In the genomic region with DNA sequence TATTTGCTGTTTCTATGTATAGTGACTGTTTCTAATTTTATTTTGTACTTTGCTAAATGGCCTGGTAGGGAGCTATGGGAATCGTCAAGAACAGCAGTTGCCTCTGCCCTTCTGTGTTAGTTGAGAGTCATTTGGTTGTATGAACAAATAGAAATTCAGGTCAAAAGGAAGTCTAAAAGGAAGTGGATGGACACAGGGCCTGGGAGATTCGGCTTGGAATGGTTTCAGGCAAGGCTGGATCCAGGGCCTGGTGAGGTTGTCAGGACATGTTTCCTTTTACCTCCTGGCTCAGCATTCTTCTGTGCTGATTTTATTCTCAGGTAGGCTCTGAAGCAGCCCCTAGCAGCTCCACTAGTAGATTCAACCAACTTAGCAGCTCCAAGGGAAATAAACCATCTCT, we compare ENCODE assay signal across 30 cellular contexts.
A peak's percentile ranks its signal among the peaks of the same experiment; 100 is the strongest.
DNase-seq lines count a peak whose midpoint lies in the region; ATAC-seq, FAIRE-seq and TF ChIP-seq lines count a peak whose summit lies in the region.
"Had no signal": no experiment of that assay in that cellular context is flagged by ENCODE, and none has a peak within 500 bp of the region (broad histone marks: within the 10 kb centered on the region; RNA-seq: fewer than 3 reads in every experiment).

No MANE protein-coding gene starts in this region.

- peaks cover 10% of the 10 kb centered on the region for H3K27me3 Mint-ChIP-seq in GM23338 (ENCODE audit: insufficient read depth, low read depth, poor library complexity)
- H3K27me3 Mint-ChIP-seq in astrocyte (ENCODE audit: low read depth, unreplicated experiment) = no peaks in the 10 kb centered on the region
- H3K27me3 Mint-ChIP-seq: activated CD8-positive, alpha-beta memory T cell treated with anti-CD3 and anti-CD28 coated beads, Interleukin-2, amount 10 ng/mL, durations not matched to agents 7 days and 5 days; activated naive CD8-positive, alpha-beta T cell treated with anti-CD3 and anti-CD28 coated beads, Interleukin-2, amount 10 ng/mL, durations not matched to agents 7 days and 5 days; stimulated activated naive CD8-positive, alpha-beta T cell treated with anti-CD3 and anti-CD28 coated beads, Interleukin-15, amount 100 ng/mL, for 72 hours had no signal

- peaks cover 7% of the 10 kb centered on the region for H4K20me1 ChIP-seq in GM23338 (replicated peaks; ENCODE audit: insufficient read depth)
- no peaks in the 10 kb centered on the region for H4K20me1 ChIP-seq in astrocyte (ENCODE audit: insufficient read depth, low read length)
- no peaks in the 10 kb centered on the region for H4K20me1 ChIP-seq in keratinocyte (ENCODE audit: control insufficient read depth, extremely low read depth, insufficient read depth, low read length)

- peak overlapping the region; percentile 91 for H3K27ac ChIP-seq in GM23338 (ENCODE audit: low read depth)
- peak overlapping the region; percentile 28 for H3K27ac ChIP-seq in astrocyte (ENCODE audit: low read depth, low read length)
- H3K27ac ChIP-seq in keratinocyte (ENCODE audit: control insufficient read depth, insufficient read depth, low read length) = no peak overlapping the region
- peak overlapping the region in 3 of 8 donors; percentile 19 to 40 (median 33) for H3K27ac ChIP-seq in spleen
- H3K27ac ChIP-seq: ascending aorta, heart right ventricle, neural progenitor cell, SJSA1, tibial artery had no signal

- H3K27me3 ChIP-seq in GM23338 (ENCODE audit: insufficient read depth) (no peaks in the 10 kb centered on the region), astrocyte (ENCODE audit: insufficient read depth, low read length) (no peaks in the 10 kb centered on the region), keratinocyte (ENCODE audit: control insufficient read depth, extremely low read depth, insufficient read depth, low read length) (no peaks in the 10 kb centered on the region), spleen (replicated peaks in 1 of 7) (no peaks in the 10 kb centered on the region)
- H3K27me3 ChIP-seq: ascending aorta, esophagus squamous epithelium, heart right ventricle, neural progenitor cell, SJSA1, tibial artery had no signal

- H3K9me3 Mint-ChIP-seq in GM23338 (no peaks in the 10 kb centered on the region), astrocyte (ENCODE audit: unreplicated experiment) (peaks cover 4% of the 10 kb centered on the region)
- H3K9me3 Mint-ChIP-seq: activated naive CD8-positive, alpha-beta T cell treated with anti-CD3 and anti-CD28 coated beads, Interleukin-2, amount 10 ng/mL, durations not matched to agents 7 days and 5 days; activated T-cell treated with anti-CD3 and anti-CD28 coated beads, Interleukin-2, amount 50 U/mL, for 4 hours; neural progenitor cell; stimulated activated naive CD8-positive, alpha-beta T cell treated with anti-CD3 and anti-CD28 coated beads, Interleukin-15, amount 100 ng/mL, for 72 hours had no signal

- intact Hi-C loops in spleen (cut with DNase I; ENCODE audit: low total_unique reads) = no loop called here

- H3K36me3 Mint-ChIP-seq in GM23338 (ENCODE audit: low read depth) (peaks cover 9% of the 10 kb centered on the region; the same call in 2 of the 3 replicates), astrocyte (ENCODE audit: low read depth, unreplicated experiment) (peaks cover 5% of the 10 kb centered on the region)
- H3K36me3 Mint-ChIP-seq: activated CD8-positive, alpha-beta memory T cell treated with anti-CD3 and anti-CD28 coated beads, Interleukin-2, amount 10 ng/mL, durations not matched to agents 7 days and 5 days had no signal

- H3K4me3 Mint-ChIP-seq in GM23338 (no peak overlapping the region), astrocyte (ENCODE audit: unreplicated experiment) (no peak overlapping the region)
- H3K4me3 Mint-ChIP-seq: activated CD8-positive, alpha-beta memory T cell treated with anti-CD3 and anti-CD28 coated beads, Interleukin-2, amount 10 ng/mL, durations not matched to agents 7 days and 5 days; activated naive CD8-positive, alpha-beta T cell treated with anti-CD3 and anti-CD28 coated beads, Interleukin-2, amount 10 ng/mL, durations not matched to agents 7 days and 5 days; activated T-cell treated with anti-CD3 and anti-CD28 coated beads, Interleukin-2, amount 50 U/mL, for 4 hours; neural progenitor cell; stimulated activated naive CD8-positive, alpha-beta T cell treated with anti-CD3 and anti-CD28 coated beads, Interleukin-15, amount 100 ng/mL, for 72 hours had no signal

- FAIRE-seq in astrocyte (lab: Jason Lieb, UNC) (no peak), keratinocyte (lab: Jason Lieb, UNC) (peak; percentile 51)
- FAIRE-seq: G401.6 had no signal

- H3K9me2 ChIP-seq in GM23338 (ENCODE audit: insufficient read depth) = no peaks in the 10 kb centered on the region

- H3K4me1 Mint-ChIP-seq in GM23338 (peaks cover 25% of the 10 kb centered on the region), astrocyte (ENCODE audit: low read depth, unreplicated experiment) (peaks cover 11% of the 10 kb centered on the region)
- H3K4me1 Mint-ChIP-seq: activated CD8-positive, alpha-beta memory T cell treated with anti-CD3 and anti-CD28 coated beads, Interleukin-2, amount 10 ng/mL, durations not matched to agents 7 days and 5 days; activated naive CD8-positive, alpha-beta T cell treated with anti-CD3 and anti-CD28 coated beads, Interleukin-2, amount 10 ng/mL, durations not matched to agents 7 days and 5 days; stimulated activated naive CD8-positive, alpha-beta T cell treated with anti-CD3 and anti-CD28 coated beads, Interleukin-15, amount 100 ng/mL, for 72 hours had no signal

- H2AFZ ChIP-seq in GM23338 (no peak overlapping the region), astrocyte (ENCODE audit: low read depth, low read length) (no peak overlapping the region), keratinocyte (ENCODE audit: control insufficient read depth, low read length) (no peak overlapping the region)
- H2AFZ ChIP-seq: neural progenitor cell had no signal

- TF ChIP-seq CTCF in GM23338 (conservative IDR thresholded peaks at IDR 0.05; ENCODE audit: low read depth in 2 of 2) = no peak
- no peak for TF ChIP-seq CTCF in astrocyte (IDR thresholded peaks at IDR 0.05; ENCODE audit: insufficient read depth, low read depth, low read length)
- no peak for TF ChIP-seq CTCF in keratinocyte (optimal IDR thresholded peaks at IDR 0.05 in 1 of 3, IDR thresholded peaks at IDR 0.05 in 1 of 3, conservative IDR thresholded peaks at IDR 0.05 in 1 of 3; ENCODE audit: extremely low read depth in 1 of 3, insufficient read depth in 2 of 3, low read length in 3 of 3)
- TF ChIP-seq CTCF in spleen (IDR thresholded peaks at IDR 0.05 in 8 of 11, conservative IDR thresholded peaks at IDR 0.05 in 3 of 11) = no peak

- ATAC-seq in GM23338 = no peak
- no peak for ATAC-seq in HG03159 (IDR thresholded peaks at IDR 0.05; ENCODE audit: unreplicated experiment)
- ATAC-seq in HG02884 (IDR thresholded peaks at IDR 0.05; ENCODE audit: unreplicated experiment) = no peak
- no peak for ATAC-seq in HG03521 (IDR thresholded peaks at IDR 0.05; ENCODE audit: unreplicated experiment)
- no peak for ATAC-seq in HG03378 (IDR thresholded peaks at IDR 0.05; ENCODE audit: unreplicated experiment)
- ATAC-seq: activated CD8-positive, alpha-beta memory T cell treated with anti-CD3 and anti-CD28 coated beads, Interleukin-2, amount 10 ng/mL, durations not matched to agents 7 days and 5 days; activated T-cell treated with anti-CD3 and anti-CD28 coated beads, Interleukin-2, amount 50 U/mL, for 4 hours; heart right ventricle; right cardiac atrium; stimulated activated naive CD8-positive, alpha-beta T cell treated with anti-CD3 and anti-CD28 coated beads, Interleukin-15, amount 100 ng/mL, for 72 hours had no signal

- H3K4me1 ChIP-seq in GM23338 (ENCODE audit: insufficient read depth) (peaks cover 11% of the 10 kb centered on the region), astrocyte (ENCODE audit: insufficient read depth, low read length) (peaks cover 33% of the 10 kb centered on the region), keratinocyte (ENCODE audit: control insufficient read depth, extremely low read depth, insufficient read depth, low read length) (peaks cover 4% of the 10 kb centered on the region), spleen (peaks cover 0 to 70% (median 31%) of the 10 kb centered on the region in 6 donors)
- H3K4me1 ChIP-seq: ascending aorta had no signal

- H3K4me3 ChIP-seq in GM23338 (no peak overlapping the region), astrocyte (ENCODE audit: insufficient read depth, low read depth, low read length) (no peak overlapping the region), keratinocyte (ENCODE audit: control insufficient read depth in 2 of 3, extremely low read depth in 1 of 3, insufficient read depth in 2 of 3, low read depth in 1 of 3, low read length in 3 of 3) (no peak overlapping the region), spleen (no peak overlapping the region)
- H3K4me3 ChIP-seq: ascending aorta, esophagus squamous epithelium, heart right ventricle, neural progenitor cell, SJSA1, tibial artery had no signal

- TF ChIP-seq POLR2A in spleen (IDR thresholded peaks at IDR 0.05) = no peak

- H3K9me3 ChIP-seq in astrocyte (ENCODE audit: insufficient read depth, low read depth, low read length) (no peaks in the 10 kb centered on the region), keratinocyte (ENCODE audit: control insufficient read depth, low read depth, low read length) (no peaks in the 10 kb centered on the region), spleen (no peaks in the 10 kb centered on the region)
- H3K9me3 ChIP-seq: ascending aorta, esophagus squamous epithelium, SJSA1, tibial artery had no signal

- WGBS in spleen, 5 donors = 52 to 67% (median 56%) methylated on average over 2 of the region's 2 CpGs

- no peaks in the 10 kb centered on the region for H3K36me3 ChIP-seq in GM23338 (ENCODE audit: insufficient read depth)
- H3K36me3 ChIP-seq in astrocyte (ENCODE audit: insufficient read depth, low read length) = no peaks in the 10 kb centered on the region
- peaks cover 2% of the 10 kb centered on the region in 2 experiments for H3K36me3 ChIP-seq in keratinocyte (ENCODE audit: control insufficient read depth in 2 of 2, extremely low read depth in 1 of 2, insufficient read depth in 2 of 2, low read length in 2 of 2)
- peaks cover 0 to 20% (median 10%) of the 10 kb centered on the region in 6 donors for H3K36me3 ChIP-seq in spleen
- H3K36me3 ChIP-seq: neural progenitor cell had no signal

- H3K27ac Mint-ChIP-seq in GM23338 (no peak overlapping the region), astrocyte (ENCODE audit: unreplicated experiment) (no peak overlapping the region)
- H3K27ac Mint-ChIP-seq: activated CD8-positive, alpha-beta memory T cell treated with anti-CD3 and anti-CD28 coated beads, Interleukin-2, amount 10 ng/mL, durations not matched to agents 7 days and 5 days; activated naive CD8-positive, alpha-beta T cell treated with anti-CD3 and anti-CD28 coated beads, Interleukin-2, amount 10 ng/mL, durations not matched to agents 7 days and 5 days; stimulated activated naive CD8-positive, alpha-beta T cell treated with anti-CD3 and anti-CD28 coated beads, Interleukin-15, amount 100 ng/mL, for 72 hours had no signal

- no peaks in the 10 kb centered on the region for H3K9me1 ChIP-seq in keratinocyte (ENCODE audit: control insufficient read depth, extremely low read depth, insufficient read depth, low read length)

- H3K9ac ChIP-seq in astrocyte (ENCODE audit: low read length) (no peak overlapping the region), keratinocyte (ENCODE audit: control insufficient read depth, extremely low read depth, insufficient read depth, low read length) (no peak overlapping the region)
- H3K9ac ChIP-seq: neural progenitor cell had no signal

- dilution Hi-C loops in keratinocyte (cut with MboI; ENCODE audit: extremely low pct_ligation_motif_present, low sequenced_read_pairs) = no loop called here

- peaks cover 13% of the 10 kb centered on the region; the same call in 1 of the 2 replicates for H3F3A ChIP-seq in GM23338 (replicated peaks; ENCODE audit: low read depth)

- H3K4me2 ChIP-seq in GM23338 (no peak overlapping the region), astrocyte (ENCODE audit: low read length) (no peak overlapping the region), keratinocyte (ENCODE audit: control insufficient read depth, extremely low read depth, insufficient read depth, low read depth, low read length) (no peak overlapping the region)
- H3K4me2 ChIP-seq: neural progenitor cell had no signal

- DNase-seq in GM23338 (ENCODE audit: low spot score) = no peak
- no peak for DNase-seq in astrocyte (ENCODE audit: low read depth)
- DNase-seq in keratinocyte (ENCODE audit: low read depth, low spot score) = no peak
- DNase-seq in spleen = peak; percentile 19
- DNase-seq: ACHN; activated CD4-positive, CD25-positive, alpha-beta regulatory T cell; activated CD8-positive, alpha-beta memory T cell treated with anti-CD3 and anti-CD28 coated beads, Interleukin-2, amount 10 ng/mL, durations not matched to agents 7 days and 5 days; activated gamma-delta T cell treated with Interleukin-2 at 50 U/mL for 16 hours; activated naive CD8-positive, alpha-beta T cell treated with anti-CD3 and anti-CD28 coated beads, Interleukin-2, amount 10 ng/mL, durations not matched to agents 7 days and 5 days; activated T-cell treated with anti-CD3 and anti-CD28 coated beads, Interleukin-2, amount 50 U/mL, for 4 hours; cortex of kidney; esophagus squamous epithelium; foreskin melanocyte; HCEC 1CT; heart right ventricle; left colon; NCI-H146; NCI-H774; right cardiac atrium; stimulated activated CD4-positive, alpha-beta T cell treated with anti-CD3 and anti-CD28 coated beads, Interleukin-2, amount 100 ng/mL, for 24 hours; stimulated activated naive CD8-positive, alpha-beta T cell treated with anti-CD3 and anti-CD28 coated beads, Interleukin-15, amount 100 ng/mL, for 72 hours; tibial artery had no signal

- peaks cover 29% of the 10 kb centered on the region for H3K79me2 ChIP-seq in GM23338 (replicated peaks; ENCODE audit: insufficient read depth)
- peaks cover 60% of the 10 kb centered on the region for H3K79me2 ChIP-seq in astrocyte (ENCODE audit: insufficient read depth, low read length)
- H3K79me2 ChIP-seq in keratinocyte (ENCODE audit: control insufficient read depth, insufficient read depth, low read length) = peaks cover 2% of the 10 kb centered on the region
